Comparison of ENCODE assay signal across 8 cellular contexts in genomic region chr6:30075094-30075986, GRCh38. TPM values are rescaled to one million over a fixed set of nuclear protein-coding genes. Genes with fewer than 3 reads are reported as not detected.
DNase-seq lines count a peak whose midpoint lies in the region; ATAC-seq, FAIRE-seq and TF ChIP-seq lines count a peak whose summit lies in the region.

Gene RNF39 (minus strand): TSS chr6:30075769. CDS start chr6:30075585, 184 bp downstream.

- TF ChIP-seq CTCF in WTC11 (IDR thresholded peaks at IDR 0.05): peak; percentile 73
- peak; percentile 73 for TF ChIP-seq CTCF in foreskin keratinocyte (conservative IDR thresholded peaks at IDR 0.05)

- DNase-seq in T-helper 1 cell (no peak), WTC11 (ENCODE audit: low spot score) (peak; percentile 83), foreskin keratinocyte (peak; percentile 15 to 83), skeletal muscle cell (ENCODE audit: low read depth) (no peak), GM19239 (ENCODE audit: insufficient read length, low spot score) (no peak), C1 segment of cervical spinal cord (lab: John Stamatoyannopoulos, UW) (no peak)

- H3K4me1 ChIP-seq in foreskin keratinocyte: peaks cover 8% of the 10 kb centered on the region

- no peak within 1 kb of the TSS for H3K27ac Mint-ChIP-seq in T-helper 1 cell treated with Interleukin-12 subunit alpha and Interleukin-12 subunit beta and Interleukin-4 antibody, amounts not matched to agents 30 μg/mL and 1 μg/mL, for 36 hours
- H3K27ac Mint-ChIP-seq in WTC11: peak within 1 kb of the TSS; percentile 47

- H3K36me3 Mint-ChIP-seq in T-helper 1 cell treated with Interleukin-12 subunit alpha and Interleukin-12 subunit beta and Interleukin-4 antibody, amounts not matched to agents 30 μg/mL and 1 μg/mL, for 36 hours (ENCODE audit: low read depth): peaks cover 21% of the 10 kb centered on the region
- no peaks in the 10 kb centered on the region; the same call in 1 of the 2 replicates for H3K36me3 Mint-ChIP-seq in WTC11

- peaks cover 88% of the 10 kb centered on the region for H3K27me3 Mint-ChIP-seq in T-helper 1 cell treated with Interleukin-12 subunit alpha and Interleukin-12 subunit beta and Interleukin-4 antibody, amounts not matched to agents 30 μg/mL and 1 μg/mL, for 36 hours (ENCODE audit: low read depth)
- peaks cover 94% of the 10 kb centered on the region for H3K27me3 Mint-ChIP-seq in WTC11 (ENCODE audit: low read depth)

- H3K4me3 Mint-ChIP-seq in T-helper 1 cell treated with Interleukin-12 subunit alpha and Interleukin-12 subunit beta and Interleukin-4 antibody, amounts not matched to agents 30 μg/mL and 1 μg/mL, for 36 hours: peak within 1 kb of the TSS; percentile 58
- H3K4me3 Mint-ChIP-seq in WTC11: peak within 1 kb of the TSS; percentile 96

- FAIRE-seq in GM19239 (lab: Jason Lieb, UNC): no peak

- peak within 1 kb of the TSS; percentile 1 for H3K4me3 ChIP-seq in skeletal muscle cell (ENCODE audit: low read depth, low read length)

- peaks cover 32% of the 10 kb centered on the region for H3K4me1 Mint-ChIP-seq in T-helper 1 cell treated with Interleukin-12 subunit alpha and Interleukin-12 subunit beta and Interleukin-4 antibody, amounts not matched to agents 30 μg/mL and 1 μg/mL, for 36 hours (ENCODE audit: low read depth)
- peaks cover 32% of the 10 kb centered on the region for H3K4me1 Mint-ChIP-seq in WTC11

- peaks cover 4% of the 10 kb centered on the region for H3K27me3 ChIP-seq in foreskin keratinocyte

- ATAC-seq in WTC11 (peak; percentile 68), foreskin keratinocyte (peak; percentile 70), GM18907 (IDR thresholded peaks at IDR 0.05; ENCODE audit: unreplicated experiment) (no peak)

- H3K9me3 Mint-ChIP-seq in T-helper 1 cell treated with Interleukin-12 subunit alpha and Interleukin-12 subunit beta and Interleukin-4 antibody, amounts not matched to agents 30 μg/mL and 1 μg/mL, for 36 hours: no peaks in the 10 kb centered on the region
- no peaks in the 10 kb centered on the region for H3K9me3 Mint-ChIP-seq in WTC11

- CTCF ChIA-PET in WTC11 (lab: Charles Lee): interaction anchor here (0.5 to 4.4 kb wide), 12 partner anchors 9 to 422 kb away, joined by 3 to 69 read pairs (median 8); partner anchors contain the start of genes POLR1H and PPP1R11

- peak within 1 kb of the TSS; percentile 57 for H3K27ac ChIP-seq in foreskin keratinocyte

- POLR2A ChIA-PET in WTC11 (lab: Charles Lee): interaction anchor here (0.9 to 2.1 kb wide), 3 partner anchors 15 to 251 kb away, joined by 3 to 8 read pairs (median 7); partner anchors contain the start of genes POLR1H and TRIM39

TF ChIP-seq in WTC11, 78 proteins besides CTCF, POLR2A, EP300 and RAD21 (continues in another document):
- TF ChIP-seq, protein P1, sequence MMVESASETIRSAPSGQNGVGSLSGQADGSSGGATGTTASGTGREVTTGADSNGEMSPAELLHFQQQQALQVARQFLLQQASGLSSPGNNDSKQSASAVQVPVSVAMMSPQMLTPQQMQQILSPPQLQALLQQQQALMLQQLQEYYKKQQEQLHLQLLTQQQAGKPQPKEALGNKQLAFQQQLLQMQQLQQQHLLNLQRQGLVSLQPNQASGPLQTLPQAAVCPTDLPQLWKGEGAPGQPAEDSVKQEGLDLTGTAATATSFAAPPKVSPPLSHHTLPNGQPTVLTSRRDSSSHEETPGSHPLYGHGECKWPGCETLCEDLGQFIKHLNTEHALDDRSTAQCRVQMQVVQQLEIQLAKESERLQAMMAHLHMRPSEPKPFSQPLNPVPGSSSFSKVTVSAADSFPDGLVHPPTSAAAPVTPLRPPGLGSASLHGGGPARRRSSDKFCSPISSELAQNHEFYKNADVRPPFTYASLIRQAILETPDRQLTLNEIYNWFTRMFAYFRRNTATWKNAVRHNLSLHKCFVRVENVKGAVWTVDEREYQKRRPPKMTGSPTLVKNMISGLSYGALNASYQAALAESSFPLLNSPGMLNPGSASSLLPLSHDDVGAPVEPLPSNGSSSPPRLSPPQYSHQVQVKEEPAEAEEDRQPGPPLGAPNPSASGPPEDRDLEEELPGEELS (CRISPR knock-in tag; IDR thresholded peaks at IDR 0.05): no peak; the same call in 1 of the 2 replicates
- TF ChIP-seq RELA (CRISPR knock-in tag; IDR thresholded peaks at IDR 0.05; ENCODE audit: borderline replicate concordance): peak; percentile 18; the same call in 1 of the 2 replicates
- TF ChIP-seq FOXK1 (CRISPR knock-in tag; IDR thresholded peaks at IDR 0.05): 0 out of 2 replicates have a peak, but pooled peaks have one; percentile 1
- TF ChIP-seq PRDM15 (CRISPR knock-in tag; IDR thresholded peaks at IDR 0.05): peak; percentile 43
- no peak for TF ChIP-seq RORB (CRISPR knock-in tag; IDR thresholded peaks at IDR 0.05)
- TF ChIP-seq, protein P2, sequence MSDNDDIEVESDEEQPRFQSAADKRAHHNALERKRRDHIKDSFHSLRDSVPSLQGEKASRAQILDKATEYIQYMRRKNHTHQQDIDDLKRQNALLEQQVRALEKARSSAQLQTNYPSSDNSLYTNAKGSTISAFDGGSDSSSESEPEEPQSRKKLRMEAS (CRISPR knock-in tag; IDR thresholded peaks at IDR 0.05): peak; percentile 76
- peak; percentile 43; the same call in 1 of the 2 replicates for TF ChIP-seq GABPB1 (CRISPR knock-in tag; IDR thresholded peaks at IDR 0.05)
- TF ChIP-seq IRF1 (CRISPR knock-in tag; IDR thresholded peaks at IDR 0.05): 0 out of 2 replicates have a peak, but pooled peaks have one; percentile 53
- TF ChIP-seq ARID4B (CRISPR knock-in tag; IDR thresholded peaks at IDR 0.05; ENCODE audit: borderline replicate concordance): peak; percentile 49; the same call in 1 of the 2 replicates

RNA-seq across cellular contexts. Expression of gene RNF39, which starts in this region (rescaled TPM):
- total RNA-seq in WTC11 (2021): 4.2 to 5.1 TPM (median 4.5 TPM) in 3 replicates
- 3.2 and 3.6 TPM in 2 replicates for total RNA-seq in foreskin keratinocyte
- polyA plus RNA-seq in foreskin keratinocyte: 4.6 and 5.3 TPM in 2 replicates

Comparison
In these comparisons a context has a peak if more than half of its experiments do, and no peak if none do; other contexts are left out.
1. DNase-seq: peak in WTC11 (single experiment) and foreskin keratinocyte (2 of 2); none in T-helper 1 cell (0 of 5), skeletal muscle cell (single experiment), GM19239 (single experiment) and C1 segment of cervical spinal cord (0 of 14).